ENCODE assay signal across 9 cellular contexts in the genomic region with DNA sequence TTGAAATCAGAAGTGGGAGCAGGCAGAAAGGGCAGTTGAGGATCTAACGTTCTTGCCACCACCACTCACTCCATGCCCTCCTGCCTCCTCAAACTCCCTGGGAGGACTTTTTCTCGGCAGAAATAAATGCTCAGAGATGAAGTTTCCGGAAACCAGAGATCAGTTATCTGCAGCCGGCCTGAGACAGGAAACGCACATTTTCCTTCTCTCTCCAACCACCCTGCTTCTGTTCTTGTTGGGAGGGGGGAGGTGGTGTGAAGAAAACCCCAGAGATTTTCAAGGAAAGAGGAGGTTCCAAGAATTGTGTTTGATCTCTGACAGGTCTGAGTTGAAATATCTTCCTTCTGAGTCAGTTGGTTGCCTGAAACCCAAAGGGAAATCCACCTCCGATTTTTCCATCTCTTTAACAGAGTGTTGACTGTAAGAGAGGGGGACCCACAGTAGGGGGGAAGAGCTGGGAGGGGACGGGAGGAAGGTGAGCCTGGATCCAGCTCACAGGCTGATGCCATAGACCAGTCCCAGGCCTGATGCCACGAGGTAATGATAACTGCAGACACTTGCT.
DNase-seq lines count a peak whose midpoint lies in the region; ATAC-seq lines count a peak whose summit lies in the region.
"Had no signal": no experiment of that assay in that cellular context is flagged by ENCODE, and none has a peak within 500 bp of the region (broad histone marks: within the 10 kb centered on the region; RNA-seq: fewer than 3 reads in every experiment).

No MANE protein-coding gene starts in this region.

- peaks cover 62% of the 10 kb centered on the region for H3K36me3 Mint-ChIP-seq in activated CD4-positive, alpha-beta T cell treated with anti-CD3 and anti-CD28 coated beads, Interleukin-2, amount 10 ng/mL, durations not matched to agents 24 days and 14 days (ENCODE audit: low read depth)

- peaks cover 32% of the 10 kb centered on the region for H3K4me1 ChIP-seq in effector memory CD4-positive, alpha-beta T cell (ENCODE audit: control insufficient read depth, insufficient read depth, low read length, poor library complexity, severe bottlenecking)
- H3K4me1 ChIP-seq: A549 had no signal

- H3K4me3 ChIP-seq in effector memory CD4-positive, alpha-beta T cell (ENCODE audit: insufficient read depth, low read depth, low read length, poor library complexity, severe bottlenecking), result no peak overlapping the region
- H3K4me3 ChIP-seq: A549 had no signal

- H3K27me3 ChIP-seq in effector memory CD4-positive, alpha-beta T cell (replicated peaks; ENCODE audit: control insufficient read depth, insufficient read depth, low read length, poor library complexity, severe bottlenecking), result no peaks in the 10 kb centered on the region

- ATAC-seq in HG03108 (IDR thresholded peaks at IDR 0.05; ENCODE audit: unreplicated experiment), result no peak
- ATAC-seq in GM19463 (IDR thresholded peaks at IDR 0.05; ENCODE audit: unreplicated experiment), result no peak
- no peak for ATAC-seq in GM19023 (IDR thresholded peaks at IDR 0.05; ENCODE audit: unreplicated experiment)
- ATAC-seq: A549 had no signal

- peak; percentile 68 for DNase-seq in activated CD8-positive, alpha-beta memory T cell treated with anti-CD3 and anti-CD28 coated beads for 24 hours
- DNase-seq in activated CD8-positive, alpha-beta memory T cell treated with anti-CD3 and anti-CD28 coated beads, Interleukin-2, amount 50 U/mL, for 4 hours, result no peak
- DNase-seq in activated CD4-positive, alpha-beta T cell treated with anti-CD3 and anti-CD28 coated beads, Interleukin-2, amount 10 ng/mL, durations not matched to agents 24 days and 14 days, result peak; percentile 82
- DNase-seq in effector memory CD4-positive, alpha-beta T cell, result no peak
- DNase-seq in stimulated activated CD4-positive, alpha-beta T cell treated with anti-CD3 and anti-CD28 coated beads, Interleukin-4, amount 100 ng/mL, for 24 hours, result peak; percentile 40

- intact Hi-C loops in activated CD4-positive, alpha-beta T cell treated with anti-CD3 and anti-CD28 coated beads, Interleukin-2, amount 10 ng/mL, durations not matched to agents 24 days and 14 days (cut with micrococcal nuclease), result loop anchor here (1.0 kb wide), 5 partner anchors 12 to 55 kb away; no protein-coding TSS in a partner anchor

- H3K27me3 Mint-ChIP-seq in activated CD4-positive, alpha-beta T cell treated with anti-CD3 and anti-CD28 coated beads, Interleukin-2, amount 10 ng/mL, durations not matched to agents 24 days and 14 days, result no peaks in the 10 kb centered on the region

- H3K4me1 Mint-ChIP-seq in activated CD4-positive, alpha-beta T cell treated with anti-CD3 and anti-CD28 coated beads, Interleukin-2, amount 10 ng/mL, durations not matched to agents 24 days and 14 days, result peaks cover 67% of the 10 kb centered on the region

- H3K36me3 ChIP-seq in effector memory CD4-positive, alpha-beta T cell (ENCODE audit: control insufficient read depth, insufficient read depth, low read length), result no peaks in the 10 kb centered on the region

- H3K9me3 ChIP-seq in effector memory CD4-positive, alpha-beta T cell (ENCODE audit: control insufficient read depth, low read length), result no peaks in the 10 kb centered on the region
- H3K9me3 ChIP-seq: A549 had no signal

- peak overlapping the region; percentile 1 for H3K27ac ChIP-seq in effector memory CD4-positive, alpha-beta T cell (ENCODE audit: insufficient read depth, low read length, poor library complexity, severe bottlenecking)
- H3K27ac ChIP-seq: A549 had no signal

- H3K9me3 Mint-ChIP-seq in activated CD4-positive, alpha-beta T cell treated with anti-CD3 and anti-CD28 coated beads, Interleukin-2, amount 10 ng/mL, durations not matched to agents 24 days and 14 days, result no peaks in the 10 kb centered on the region

- H3K4me3 Mint-ChIP-seq in activated CD4-positive, alpha-beta T cell treated with anti-CD3 and anti-CD28 coated beads, Interleukin-2, amount 10 ng/mL, durations not matched to agents 24 days and 14 days, result peak overlapping the region; percentile 75

- peak overlapping the region; percentile 96 for H3K27ac Mint-ChIP-seq in activated CD4-positive, alpha-beta T cell treated with anti-CD3 and anti-CD28 coated beads, Interleukin-2, amount 10 ng/mL, durations not matched to agents 24 days and 14 days

Comparison
In these comparisons a context has a peak if more than half of its experiments do, and no peak if none do; other contexts are left out.
1. DNase-seq: peak in activated CD8-positive, alpha-beta memory T cell treated with anti-CD3 and anti-CD28 coated beads for 24 hours (single experiment), activated CD4-positive, alpha-beta T cell treated with anti-CD3 and anti-CD28 coated beads, Interleukin-2, amount 10 ng/mL, durations not matched to agents 24 days and 14 days (single experiment) and stimulated activated CD4-positive, alpha-beta T cell treated with anti-CD3 and anti-CD28 coated beads, Interleukin-4, amount 100 ng/mL, for 24 hours (single experiment); none in activated CD8-positive, alpha-beta memory T cell treated with anti-CD3 and anti-CD28 coated beads, Interleukin-2, amount 50 U/mL, for 4 hours (single experiment) and effector memory CD4-positive, alpha-beta T cell (0 of 3).